ENCODE assay signal across 4 cellular contexts in the genomic region with DNA sequence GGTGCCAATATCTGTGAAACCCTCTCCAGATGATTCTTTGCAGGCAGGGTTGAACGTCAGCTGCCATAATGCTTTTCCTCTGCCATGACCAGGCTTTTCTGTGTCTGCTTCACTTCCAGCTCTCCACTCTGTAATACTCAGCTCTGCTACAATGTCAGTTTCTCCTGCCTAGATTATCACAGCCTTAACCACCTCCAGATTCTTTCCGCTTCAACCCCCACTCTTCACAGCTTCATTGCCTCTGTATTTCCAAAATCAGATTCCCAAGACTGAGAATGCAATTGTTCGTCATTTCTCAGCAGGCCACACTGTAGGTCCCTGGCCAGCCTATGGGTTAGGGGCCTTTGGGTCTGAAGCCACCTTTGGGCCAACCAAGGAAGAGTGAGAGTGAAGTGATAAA.
"Had no signal": no experiment of that assay in that cellular context is flagged by ENCODE, and none has a peak within 500 bp of the region (broad histone marks: within the 10 kb centered on the region; RNA-seq: fewer than 3 reads in every experiment).

No MANE protein-coding gene starts in this region.

- H3K36me3 ChIP-seq: HAP-1 had no signal

- H3K4me3 ChIP-seq: HAP-1 had no signal

- H3K4me1 ChIP-seq: HAP-1 had no signal

- H3K27ac ChIP-seq: HL-60 had no signal

- H3K9me3 ChIP-seq: HAP-1 had no signal

- DNase-seq: GOT3, HFFc6 had no signal
